Comparison of ENCODE assay signal across 13 cellular contexts in genomic region chr11:118375980-118376379, GRCh38. TPM values are rescaled to one million over a fixed set of nuclear protein-coding genes. Genes with fewer than 3 reads are reported as not detected.
"Had no signal": no experiment of that assay in that cellular context is flagged by ENCODE, and none has a peak within 500 bp of the region (broad histone marks: within the 10 kb centered on the region; RNA-seq: fewer than 3 reads in every experiment).

No MANE protein-coding gene starts in this region.

- H3K9me3 Mint-ChIP-seq: endodermal cell had no signal

- DNase-seq: activated CD4-positive, CD25-positive, alpha-beta regulatory T cell; activated effector memory CD4-positive, alpha-beta T cell treated with anti-CD3 and anti-CD28 coated beads, Interleukin-2, amount 50 U/mL, for 16 hours; dorsolateral prefrontal cortex; endodermal cell; heart right ventricle; ovary; SHP77 treated with DMSO at 0.1 percent for 48 hours; sigmoid colon; spleen had no signal

- H3K27ac Mint-ChIP-seq: endodermal cell had no signal

- H3K4me3 ChIP-seq: dorsolateral prefrontal cortex, gastroesophageal sphincter, heart right ventricle, ovary, sigmoid colon, spleen had no signal

- H3K4me1 Mint-ChIP-seq: endodermal cell had no signal

- H3K9me3 ChIP-seq: gastroesophageal sphincter, heart right ventricle, ovary, sigmoid colon, spleen had no signal

- H3K4me3 Mint-ChIP-seq: endodermal cell had no signal

- H3K4me1 ChIP-seq: gastroesophageal sphincter, sigmoid colon, spleen had no signal

- ATAC-seq: gastroesophageal sphincter, heart right ventricle, SK-N-SH treated with all-trans-retinoic acid at 6 μM for 48 hours had no signal

- H3K27ac ChIP-seq: gastroesophageal sphincter, heart right ventricle, ovary, sigmoid colon, spleen had no signal

- H3K27me3 ChIP-seq: dorsolateral prefrontal cortex, gastroesophageal sphincter, heart right ventricle, ovary, sigmoid colon, spleen had no signal

- H3K36me3 ChIP-seq: ovary had no signal

RNA-seq across cellular contexts. Expression of gene CD3G, which starts 31.8 kb away (rescaled TPM):
- total RNA-seq: endodermal cell, epithelial cell of proximal tubule had no signal
- polyA plus RNA-seq: neural cell had no signal

RNA-seq across cellular contexts. Expression of gene CD3D, which starts 33.5 kb away (rescaled TPM):
- total RNA-seq: epithelial cell of proximal tubule had no signal
- polyA plus RNA-seq: neural cell had no signal
